In the genomic region with DNA sequence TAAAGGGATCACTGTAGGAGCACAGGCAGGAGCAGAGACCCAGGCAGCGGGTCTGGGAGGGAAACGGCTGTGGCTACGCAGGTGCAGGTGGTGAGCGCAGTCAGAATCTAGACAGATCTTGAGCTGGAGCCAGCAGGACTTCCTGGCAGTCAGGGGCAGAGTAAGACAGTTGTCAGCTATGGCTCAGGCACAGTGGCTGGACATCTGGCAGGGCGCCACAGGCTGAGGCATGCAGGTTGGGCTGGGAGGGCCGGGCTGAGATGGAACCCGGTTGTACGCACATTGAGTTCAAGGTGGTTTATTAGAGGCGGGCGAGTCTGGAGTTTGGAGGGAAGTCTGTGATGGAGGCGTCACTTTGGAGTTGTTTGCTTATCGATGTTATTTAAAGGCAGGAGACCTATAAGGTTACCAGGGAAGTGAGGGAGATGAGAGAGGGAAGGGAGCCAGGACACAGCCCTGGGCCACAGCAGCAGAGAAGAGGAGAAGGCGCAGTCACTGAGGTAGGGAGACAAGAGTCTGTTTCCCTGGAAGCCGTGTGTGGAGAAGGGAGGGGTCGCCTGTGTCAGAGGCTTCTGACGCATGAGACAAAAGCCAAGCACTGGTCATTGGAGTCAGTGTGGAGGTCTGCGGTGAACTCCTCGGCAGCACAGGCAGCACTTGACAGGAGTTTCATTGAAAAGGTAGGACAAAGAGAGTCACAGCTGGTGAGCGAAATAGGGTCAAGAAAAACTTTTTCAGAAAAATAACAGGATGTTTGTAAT, we compare ENCODE assay signal across 10 cellular contexts.
DNase-seq lines count a peak whose midpoint lies in the region; ATAC-seq and TF ChIP-seq lines count a peak whose summit lies in the region.
"Had no signal": no experiment of that assay in that cellular context is flagged by ENCODE, and none has a peak within 500 bp of the region (broad histone marks: within the 10 kb centered on the region; RNA-seq: fewer than 3 reads in every experiment).

No MANE protein-coding gene starts in this region.

- peak overlapping the region; percentile 34 for H3K27ac Mint-ChIP-seq in endothelial cell (ENCODE audit: unreplicated experiment)

- TF ChIP-seq POLR2A in gastrocnemius medialis (IDR thresholded peaks at IDR 0.05), result no peak

- no peak overlapping the region for H3K4me3 ChIP-seq in gastrocnemius medialis
- H3K4me3 ChIP-seq: dorsolateral prefrontal cortex, suprapubic skin had no signal

- peaks cover 16 to 22% of the 10 kb centered on the region in 2 donors for H3K4me1 ChIP-seq in gastrocnemius medialis

- H3K27ac ChIP-seq in gastrocnemius medialis, result no peak overlapping the region
- H3K27ac ChIP-seq: suprapubic skin had no signal

- H3K27me3 ChIP-seq in gastrocnemius medialis, result no peaks in the 10 kb centered on the region
- H3K27me3 ChIP-seq: dorsolateral prefrontal cortex, suprapubic skin had no signal

- H3K9me3 ChIP-seq in gastrocnemius medialis, result no peaks in the 10 kb centered on the region
- H3K9me3 ChIP-seq: suprapubic skin had no signal

- DNase-seq in NCI-H82 (lab: John Stamatoyannopoulos, UW), result peak; percentile 46
- no peak for DNase-seq in NCI-H82 treated with DMSO at 0.1 percent for 48 hours (lab: John Stamatoyannopoulos, UW; ENCODE audit: unreplicated experiment)
- DNase-seq in NCI-H69 (lab: John Stamatoyannopoulos, UW), result peak; percentile 22
- DNase-seq in endothelial cell (ENCODE audit: low spot score), result no peak
- DNase-seq in gastrocnemius medialis, result peak; percentile 34 to 71
- DNase-seq in medulla oblongata (ENCODE audit: extremely low spot score), result no peak
- no peak for DNase-seq in EL

- intact Hi-C loops in gastrocnemius medialis (cut with DNase I; ENCODE audit: low total_unique reads), result loop anchor here (5.0 kb wide), 1 partner anchor 158 kb away; no protein-coding TSS in a partner anchor

- in situ Hi-C loops in gastrocnemius medialis (cut with MboI; ENCODE audit: low sequenced_read_pairs in 4 of 4), result loop anchor here in 2 of 4 donors (5.0 to 25.0 kb wide), 2 partner anchors 148 to 158 kb away; no protein-coding TSS in a partner anchor

- H3K4me3 Mint-ChIP-seq in endothelial cell (ENCODE audit: unreplicated experiment), result no peak overlapping the region

- no peaks in the 10 kb centered on the region for H3K36me3 Mint-ChIP-seq in endothelial cell (ENCODE audit: low read depth, unreplicated experiment)

- peak; percentile 51 to 59 for ATAC-seq in gastrocnemius medialis
- no peak for ATAC-seq in HG02884 (IDR thresholded peaks at IDR 0.05; ENCODE audit: unreplicated experiment)

- peaks cover 15% of the 10 kb centered on the region for H3K4me1 Mint-ChIP-seq in endothelial cell (ENCODE audit: unreplicated experiment)

- H3K9me3 Mint-ChIP-seq in endothelial cell (ENCODE audit: unreplicated experiment), result peaks cover 5% of the 10 kb centered on the region

- TF ChIP-seq CTCF in endothelial cell (IDR thresholded peaks at IDR 0.05; ENCODE audit: unreplicated experiment) (no peak), gastrocnemius medialis (IDR thresholded peaks at IDR 0.05 in 4 of 5, conservative IDR thresholded peaks at IDR 0.05 in 1 of 5) (no peak)

- no peaks in the 10 kb centered on the region for H3K36me3 ChIP-seq in gastrocnemius medialis
- H3K36me3 ChIP-seq: suprapubic skin had no signal

- peaks cover 6% of the 10 kb centered on the region for H3K27me3 Mint-ChIP-seq in endothelial cell (ENCODE audit: unreplicated experiment)

Comparison
In these comparisons a context has a peak if more than half of its experiments do, and no peak if none do; other contexts are left out.
1. DNase-seq: peak in NCI-H82 (single experiment), NCI-H69 (single experiment) and gastrocnemius medialis (2 of 2); none in NCI-H82 treated with DMSO at 0.1 percent for 48 hours (single experiment), endothelial cell (single experiment), medulla oblongata (single experiment) and EL (single experiment).